ENCODE assay signal across 1 cellular context in genomic region chr6:11604836-11605506, GRCh38.
TF ChIP-seq lines count a peak whose summit lies in the region.

No MANE protein-coding gene starts in this region.

TF ChIP-seq in GM23338, 12 proteins besides CTCF, POLR2A, EP300 and RAD21 (continued from another document):
- TF ChIP-seq ZNF462 (CRISPR knock-in tag; IDR thresholded peaks at IDR 0.05) (no peak), JUNB (IDR thresholded peaks at IDR 0.05; ENCODE audit: unreplicated experiment) (no peak), ZNF114 (CRISPR knock-in tag; IDR thresholded peaks at IDR 0.05) (no peak), ZNF331 (CRISPR knock-in tag; IDR thresholded peaks at IDR 0.05; ENCODE audit: low read depth) (no peak)
TF ChIP-seq in GM23338: peak in this region for 0.
